In genomic region chr10:22253578-22253882, GRCh38 we compare ENCODE assay signal across 8 cellular contexts. TPM values are rescaled to one million over a fixed set of nuclear protein-coding genes. Genes with fewer than 3 reads are reported as not detected.
DNase-seq lines count a peak whose midpoint lies in the region; ATAC-seq and TF ChIP-seq lines count a peak whose summit lies in the region.

No MANE protein-coding gene starts in this region.

- DNase-seq in GM23338 (ENCODE audit: low spot score): peak; percentile 67
- peak; percentile 38 for DNase-seq in activated effector memory CD4-positive, alpha-beta T cell treated with Interleukin-2 at 50 U/mL for 16 hours
- peak; percentile 53 for DNase-seq in left ventricle myocardium inferior
- DNase-seq in sciatic nerve (ENCODE audit: low spot score): peak; percentile 84
- DNase-seq in DMS79 (lab: John Stamatoyannopoulos, UW): no peak
- DNase-seq in MV-4-11 (lab: John Stamatoyannopoulos, UW): no peak

- peak overlapping the region; percentile 70 for H3K4me3 Mint-ChIP-seq in GM23338

- no peak for TF ChIP-seq CTCF in GM23338 (conservative IDR thresholded peaks at IDR 0.05; ENCODE audit: low read depth in 2 of 2)
- no peak for TF ChIP-seq CTCF in left ventricle myocardium inferior (IDR thresholded peaks at IDR 0.05; ENCODE audit: borderline replicate concordance)

- H3K27me3 Mint-ChIP-seq in GM23338 (ENCODE audit: insufficient read depth, low read depth, poor library complexity): peaks cover 61% of the 10 kb centered on the region

- H3K36me3 Mint-ChIP-seq in GM23338 (ENCODE audit: low read depth): no peaks in the 10 kb centered on the region

- no peak overlapping the region for H3K27ac Mint-ChIP-seq in GM23338

- H3K9me3 ChIP-seq in left ventricle myocardium inferior (replicated peaks): no peaks in the 10 kb centered on the region

- H2AFZ ChIP-seq in GM23338: no peak overlapping the region

- peak overlapping the region; percentile 94 for H3K4me2 ChIP-seq in GM23338

- 0 out of 2 replicates have a peak, but pooled peaks cover 4% of the 10 kb centered on the region for H3F3A ChIP-seq in GM23338 (replicated peaks; ENCODE audit: low read depth)

- H3K27me3 ChIP-seq in GM23338 (ENCODE audit: insufficient read depth) (peaks cover 100% of the 10 kb centered on the region), left ventricle myocardium inferior (ENCODE audit: low read depth) (no peaks in the 10 kb centered on the region)

- H3K79me2 ChIP-seq in GM23338 (replicated peaks; ENCODE audit: insufficient read depth): no peaks in the 10 kb centered on the region

- H3K9me3 Mint-ChIP-seq in GM23338: no peaks in the 10 kb centered on the region

- H3K4me1 ChIP-seq in GM23338 (ENCODE audit: insufficient read depth) (peaks cover 9% of the 10 kb centered on the region), left ventricle myocardium inferior (peaks cover 46% of the 10 kb centered on the region)

- peaks cover 9% of the 10 kb centered on the region for H3K4me1 Mint-ChIP-seq in GM23338

- H3K36me3 ChIP-seq in GM23338 (ENCODE audit: insufficient read depth) (no peaks in the 10 kb centered on the region), left ventricle myocardium inferior (no peaks in the 10 kb centered on the region)

- ATAC-seq in GM23338 (peak; percentile 40), sciatic nerve (peak; percentile 78), HG03045 (IDR thresholded peaks at IDR 0.05; ENCODE audit: unreplicated experiment) (no peak), GM18873 (IDR thresholded peaks at IDR 0.05; ENCODE audit: low FRiP score, unreplicated experiment) (no peak)

- H3K9me2 ChIP-seq in GM23338 (ENCODE audit: insufficient read depth): no peaks in the 10 kb centered on the region

- H3K27ac ChIP-seq in GM23338 (ENCODE audit: low read depth): no peak overlapping the region
- peak overlapping the region; percentile 98 for H3K27ac ChIP-seq in left ventricle myocardium inferior (replicated peaks)

- H3K4me3 ChIP-seq in GM23338: peak overlapping the region; percentile 72
- H3K4me3 ChIP-seq in left ventricle myocardium inferior: peak overlapping the region; percentile 83

- H4K20me1 ChIP-seq in GM23338 (replicated peaks; ENCODE audit: insufficient read depth): no peaks in the 10 kb centered on the region

- intact Hi-C loops in left ventricle myocardium inferior (cut with micrococcal nuclease): no loop called here
- intact Hi-C loops in sciatic nerve (cut with DNase I): loop anchor here (10.0 kb wide), 1 partner anchor 61 kb away; the partner anchor contains the start of gene COMMD3

TF ChIP-seq in GM23338, 12 proteins besides CTCF, POLR2A, EP300 and RAD21:
- TF ChIP-seq ZNF331 (CRISPR knock-in tag; IDR thresholded peaks at IDR 0.05; ENCODE audit: low read depth): no peak
- peak; percentile 95 for TF ChIP-seq EZH2 (IDR thresholded peaks at IDR 0.05; ENCODE audit: low read depth, unreplicated experiment)

RNA-seq across cellular contexts. Expression of gene EBLN1, which starts 35.7 kb away (rescaled TPM):
- total RNA-seq in GM23338 (2014; rRNA removed; shearing (Covaris generic)): not detected in 2 replicates
- polyA plus RNA-seq in GM23338 (2016; fragmentation: Nextera tagmentation; extraction: Ambion mirVana): not detected in 2 replicates
- total RNA-seq in left ventricle myocardium inferior (not detected), sciatic nerve (not detected)

Comparison
In these comparisons a context has a peak if more than half of its experiments do, and no peak if none do; other contexts are left out.
1. ATAC-seq: peak in GM23338 (single experiment) and sciatic nerve (single experiment); none in HG03045 (single experiment) and GM18873 (single experiment).
2. DNase-seq: peak in GM23338 (single experiment), activated effector memory CD4-positive, alpha-beta T cell treated with Interleukin-2 at 50 U/mL for 16 hours (single experiment), left ventricle myocardium inferior (single experiment) and sciatic nerve (single experiment); none in DMS79 (single experiment) and MV-4-11 (single experiment).